Comparison of ENCODE assay signal across 10 cellular contexts in genomic region chr5:160486573-160486972, GRCh38.
DNase-seq lines count a peak whose midpoint lies in the region; ATAC-seq and TF ChIP-seq lines count a peak whose summit lies in the region.
"Had no signal": no experiment of that assay in that cellular context is flagged by ENCODE, and none has a peak within 500 bp of the region (broad histone marks: within the 10 kb centered on the region; RNA-seq: fewer than 3 reads in every experiment).

No MANE protein-coding gene starts in this region.

- no peak for TF ChIP-seq CTCF in CD14-positive monocyte (IDR thresholded peaks at IDR 0.05)

- no peak overlapping the region for H3K4me3 Mint-ChIP-seq in activated naive CD4-positive, alpha-beta T cell treated with anti-CD3 and anti-CD28 coated beads, Interleukin-2, amount 50 U/mL, for 24 hours
- H3K4me3 Mint-ChIP-seq in stimulated activated memory B cell treated with anti-CD40 and anti-IgM and Interleukin-4, amounts not matched to agents 10 μg/mL and 1 μg/mL and 100 μg/mL, for 72 hours = no peak overlapping the region
- no peak overlapping the region for H3K4me3 Mint-ChIP-seq in CD14-positive monocyte

- DNase-seq in activated naive CD4-positive, alpha-beta T cell treated with anti-CD3 and anti-CD28 coated beads, Interleukin-2, amount 50 U/mL, for 16 hours = no peak
- DNase-seq in cortex of kidney (lab: John Stamatoyannopoulos, UW) (no peak), NCI-H82 (lab: John Stamatoyannopoulos, UW) (no peak), CD14-positive monocyte (ENCODE audit: low spot score) (no peak)
- DNase-seq: heart left ventricle, Right ventricle myocardium superior had no signal

- H3K27me3 Mint-ChIP-seq in activated naive CD4-positive, alpha-beta T cell treated with anti-CD3 and anti-CD28 coated beads, Interleukin-2, amount 50 U/mL, for 24 hours = no peaks in the 10 kb centered on the region
- H3K27me3 Mint-ChIP-seq in stimulated activated memory B cell treated with anti-CD40 and anti-IgM and Interleukin-4, amounts not matched to agents 10 μg/mL and 1 μg/mL and 100 μg/mL, for 72 hours = no peaks in the 10 kb centered on the region
- H3K27me3 Mint-ChIP-seq in CD14-positive monocyte (ENCODE audit: low read depth in 3 of 3) = peaks cover 0 to 1% (median 0%) of the 10 kb centered on the region in 3 donors

- H3K4me1 Mint-ChIP-seq in activated naive CD4-positive, alpha-beta T cell treated with anti-CD3 and anti-CD28 coated beads, Interleukin-2, amount 50 U/mL, for 24 hours = no peaks in the 10 kb centered on the region
- H3K4me1 Mint-ChIP-seq in stimulated activated memory B cell treated with anti-CD40 and anti-IgM and Interleukin-4, amounts not matched to agents 10 μg/mL and 1 μg/mL and 100 μg/mL, for 72 hours = peaks cover 27% of the 10 kb centered on the region
- peaks cover 4% of the 10 kb centered on the region for H3K4me1 Mint-ChIP-seq in CD14-positive monocyte

- H3K36me3 Mint-ChIP-seq in activated naive CD4-positive, alpha-beta T cell treated with anti-CD3 and anti-CD28 coated beads, Interleukin-2, amount 50 U/mL, for 24 hours = no peaks in the 10 kb centered on the region
- H3K36me3 Mint-ChIP-seq in stimulated activated memory B cell treated with anti-CD40 and anti-IgM and Interleukin-4, amounts not matched to agents 10 μg/mL and 1 μg/mL and 100 μg/mL, for 72 hours = peaks cover 37% of the 10 kb centered on the region
- no peaks in the 10 kb centered on the region for H3K36me3 Mint-ChIP-seq in CD14-positive monocyte

- H3K27ac Mint-ChIP-seq in activated naive CD4-positive, alpha-beta T cell treated with anti-CD3 and anti-CD28 coated beads, Interleukin-2, amount 50 U/mL, for 24 hours = peak overlapping the region; percentile 18
- H3K27ac Mint-ChIP-seq in stimulated activated memory B cell treated with anti-CD40 and anti-IgM and Interleukin-4, amounts not matched to agents 10 μg/mL and 1 μg/mL and 100 μg/mL, for 72 hours = peak overlapping the region; percentile 33
- no peak overlapping the region for H3K27ac Mint-ChIP-seq in CD14-positive monocyte

- H3K9me3 Mint-ChIP-seq in activated naive CD4-positive, alpha-beta T cell treated with anti-CD3 and anti-CD28 coated beads, Interleukin-2, amount 50 U/mL, for 24 hours = no peaks in the 10 kb centered on the region
- H3K9me3 Mint-ChIP-seq in stimulated activated memory B cell treated with anti-CD40 and anti-IgM and Interleukin-4, amounts not matched to agents 10 μg/mL and 1 μg/mL and 100 μg/mL, for 72 hours = no peaks in the 10 kb centered on the region
- no peaks in the 10 kb centered on the region for H3K9me3 Mint-ChIP-seq in CD14-positive monocyte

- ATAC-seq in HG02943 (IDR thresholded peaks at IDR 0.05; ENCODE audit: low read depth, unreplicated experiment) = peak; percentile 54
- peak; percentile 92 to 95 for ATAC-seq in activated CD4-positive, CD25-positive, alpha-beta regulatory T cell treated with anti-CD3 and anti-CD28 coated beads, Interleukin-2, amount 50 U/mL, for 24 hours
- ATAC-seq in stimulated activated memory B cell treated with anti-CD40 and anti-IgM and Interleukin-4, amounts not matched to agents 10 μg/mL and 1 μg/mL and 100 μg/mL, for 72 hours = peak; percentile 87
- ATAC-seq: heart left ventricle had no signal

- intact Hi-C loops in CD14-positive monocyte (cut with micrococcal nuclease) = no loop called here

Comparison
In these comparisons a context has a peak if more than half of its experiments do, and no peak if none do; other contexts are left out.
1. H3K27ac Mint-ChIP-seq: peak in activated naive CD4-positive, alpha-beta T cell treated with anti-CD3 and anti-CD28 coated beads, Interleukin-2, amount 50 U/mL, for 24 hours (single experiment) and stimulated activated memory B cell treated with anti-CD40 and anti-IgM and Interleukin-4, amounts not matched to agents 10 μg/mL and 1 μg/mL and 100 μg/mL, for 72 hours (single experiment); none in CD14-positive monocyte (0 of 7).
2. Peak in every context shown above with its lines, with median percentiles within 50 percentile points of each other: ATAC-seq.